ENCODE assay signal across 18 cellular contexts in the genomic region with DNA sequence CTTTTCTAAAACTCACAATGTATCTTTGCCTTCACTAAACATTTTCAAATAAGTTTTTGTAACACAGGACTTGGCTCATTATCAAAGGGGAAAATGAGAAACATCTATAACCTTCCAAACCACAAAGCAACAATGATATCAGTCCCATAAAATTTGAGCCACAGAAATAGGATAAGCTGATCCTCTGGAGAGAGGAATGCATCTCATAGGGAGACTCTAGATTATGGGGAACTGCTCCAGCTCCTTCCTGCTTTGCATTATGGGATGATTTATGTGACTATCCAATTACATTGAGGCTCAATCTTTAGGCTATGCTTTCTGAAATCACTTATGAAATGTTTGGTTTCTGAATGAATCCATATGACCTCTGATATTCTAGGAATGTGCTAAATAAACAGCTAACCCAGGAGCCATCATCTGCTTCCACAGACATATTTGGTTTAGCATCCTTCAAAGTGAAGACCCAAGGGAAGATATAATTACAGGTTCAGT.
A peak's percentile ranks its signal among the peaks of the same experiment; 100 is the strongest.
DNase-seq lines count a peak whose midpoint lies in the region; ATAC-seq and TF ChIP-seq lines count a peak whose summit lies in the region.
"Had no signal": no experiment of that assay in that cellular context is flagged by ENCODE, and none has a peak within 500 bp of the region (broad histone marks: within the 10 kb centered on the region; RNA-seq: fewer than 3 reads in every experiment).

No MANE protein-coding gene starts in this region.

- H3K4me3 Mint-ChIP-seq in activated CD8-positive, alpha-beta T cell treated with anti-CD3 and anti-CD28 coated beads for 36 hours, result no peak overlapping the region
- no peak overlapping the region for H3K4me3 Mint-ChIP-seq in activated CD8-positive, alpha-beta T cell treated with anti-CD3 and anti-CD28 coated beads, Interleukin-2, amount 10 ng/mL, durations not matched to agents 7 days and 5 days
- H3K4me3 Mint-ChIP-seq in type B pancreatic cell, result peak overlapping the region; percentile 7
- no peak overlapping the region for H3K4me3 Mint-ChIP-seq in effector memory CD8-positive, alpha-beta T cell
- H3K4me3 Mint-ChIP-seq: activated CD4-positive, alpha-beta T cell treated with anti-CD3 and anti-CD28 coated beads for 36 hours had no signal

- H3K9me3 ChIP-seq in SK-N-SH, result peaks cover 7% of the 10 kb centered on the region; the same call in 1 of the 2 replicates
- H3K9me3 ChIP-seq in esophagus squamous epithelium, result no peaks in the 10 kb centered on the region
- H3K9me3 ChIP-seq: colonic mucosa, testis had no signal

- ATAC-seq in activated CD8-positive, alpha-beta T cell treated with anti-CD3 and anti-CD28 coated beads for 36 hours, result no peak
- ATAC-seq in activated CD8-positive, alpha-beta T cell treated with anti-CD3 and anti-CD28 coated beads, Interleukin-2, amount 10 ng/mL, durations not matched to agents 7 days and 5 days, result no peak
- ATAC-seq in effector memory CD8-positive, alpha-beta T cell (replicated peaks), result no peak
- ATAC-seq: activated CD4-positive, alpha-beta T cell treated with anti-CD3 and anti-CD28 coated beads for 36 hours had no signal

- H3K36me3 ChIP-seq in SK-N-SH (replicated peaks in 1 of 2; ENCODE audit: control insufficient read depth in 1 of 2, insufficient read depth in 2 of 2, low read length in 1 of 2) (no peaks in the 10 kb centered on the region), esophagus squamous epithelium (no peaks in the 10 kb centered on the region)
- H3K36me3 ChIP-seq: colonic mucosa had no signal

- peak overlapping the region; percentile 62 for H3K9ac ChIP-seq in SK-N-SH

- H3K27ac ChIP-seq in SK-N-SH (ENCODE audit: low read depth in 2 of 2, low read length in 1 of 2), result peak overlapping the region; percentile 77 to 98; a peak in 3 of 4 replicates
- no peak overlapping the region for H3K27ac ChIP-seq in esophagus squamous epithelium
- H3K27ac ChIP-seq: 22Rv1, colonic mucosa, HL-60, testis had no signal

- CTCF ChIA-PET in activated CD8-positive, alpha-beta T cell treated with anti-CD3 and anti-CD28 coated beads for 36 hours (lab: Charles Lee), result no interaction called here
- CTCF ChIA-PET in activated CD8-positive, alpha-beta T cell treated with anti-CD3 and anti-CD28 coated beads, Interleukin-2, amount 10 ng/mL, durations not matched to agents 7 days and 5 days (lab: Charles Lee), result no interaction called here
- CTCF ChIA-PET in SK-N-SH (lab: Yijun Ruan, JAX), result interaction anchor here (0.5 kb wide), 1 partner anchor 285 kb away, joined by 3 read pairs; no protein-coding TSS in a partner anchor

- intact Hi-C loops in activated CD8-positive, alpha-beta T cell treated with anti-CD3 and anti-CD28 coated beads for 36 hours (cut with micrococcal nuclease), result no loop called here
- intact Hi-C loops in esophagus squamous epithelium (cut with DNase I), result no loop called here

- H3K9me2 ChIP-seq in SK-N-SH, result no peaks in the 10 kb centered on the region

- H3K4me3 ChIP-seq in SK-N-SH (ENCODE audit: low read depth in 2 of 2, low read length in 1 of 2) (no peak overlapping the region), fibroblast of pulmonary artery (replicated peaks; ENCODE audit: low read depth, low read length) (no peak overlapping the region), esophagus squamous epithelium (no peak overlapping the region)
- H3K4me3 ChIP-seq: colonic mucosa, testis had no signal

- peak overlapping the region; percentile 12 for H3K27ac Mint-ChIP-seq in activated CD8-positive, alpha-beta T cell treated with anti-CD3 and anti-CD28 coated beads for 36 hours
- H3K27ac Mint-ChIP-seq in activated CD8-positive, alpha-beta T cell treated with anti-CD3 and anti-CD28 coated beads, Interleukin-2, amount 10 ng/mL, durations not matched to agents 7 days and 5 days, result no peak overlapping the region
- peak overlapping the region; percentile 21 for H3K27ac Mint-ChIP-seq in type B pancreatic cell
- peak overlapping the region in 1 of 2 donors; percentile 27 for H3K27ac Mint-ChIP-seq in effector memory CD8-positive, alpha-beta T cell
- H3K27ac Mint-ChIP-seq: activated CD4-positive, alpha-beta T cell treated with anti-CD3 and anti-CD28 coated beads for 36 hours; activated T-helper 2 cell treated with anti-CD3 and anti-CD28 coated beads, Interferon-gamma antibody, Interleukin-2, Interleukin-4, amounts not matched to agents 10 μg/mL and 5 μg/mL and 100 μg/mL, durations not matched to agents 14 hours and 24 hours and 36 hours had no signal

- peaks cover 86% of the 10 kb centered on the region for H3F3A ChIP-seq in SK-N-SH (replicated peaks; ENCODE audit: insufficient read depth)

- peak in 1 of 2 experiments; percentile 98 for TF ChIP-seq EP300 in SK-N-SH (IDR thresholded peaks at IDR 0.05; ENCODE audit: borderline replicate concordance in 1 of 2, low read depth in 1 of 2, low read length in 1 of 2)

- H3K79me2 ChIP-seq in SK-N-SH (ENCODE audit: insufficient read depth), result no peaks in the 10 kb centered on the region; the same call in 1 of the 2 replicates

- no peaks in the 10 kb centered on the region for H4K20me1 ChIP-seq in SK-N-SH (ENCODE audit: insufficient read depth)

- no peak for DNase-seq in activated CD8-positive, alpha-beta T cell treated with anti-CD3 and anti-CD28 coated beads for 36 hours
- no peak for DNase-seq in activated CD8-positive, alpha-beta T cell treated with anti-CD3 and anti-CD28 coated beads, Interleukin-2, amount 10 ng/mL, durations not matched to agents 7 days and 5 days
- DNase-seq in SK-N-SH, result no peak
- DNase-seq in fibroblast of pulmonary artery (ENCODE audit: low read depth), result peak; percentile 76
- no peak for DNase-seq in type B pancreatic cell (ENCODE audit: extremely low spot score, unreplicated experiment)
- DNase-seq in effector memory CD8-positive, alpha-beta T cell, result no peak
- no peak for DNase-seq in esophagus squamous epithelium (lab: John Stamatoyannopoulos, UW)
- DNase-seq in HuH-7.5 (ENCODE audit: low spot score), result no peak
- DNase-seq: activated CD4-positive, alpha-beta T cell treated with anti-CD3 and anti-CD28 coated beads for 36 hours; colonic mucosa; hippocampal formation; NCI-H1092 treated with DMSO at 0.1 percent for 48 hours; NCI-H748 treated with DMSO at 0.1 percent for 48 hours; SIG-M5; testis had no signal

- no peaks in the 10 kb centered on the region for H3K9me3 Mint-ChIP-seq in activated CD8-positive, alpha-beta T cell treated with anti-CD3 and anti-CD28 coated beads for 36 hours
- H3K9me3 Mint-ChIP-seq in activated CD8-positive, alpha-beta T cell treated with anti-CD3 and anti-CD28 coated beads, Interleukin-2, amount 10 ng/mL, durations not matched to agents 7 days and 5 days (ENCODE audit: insufficient read depth), result no peaks in the 10 kb centered on the region
- peaks cover 4% of the 10 kb centered on the region for H3K9me3 Mint-ChIP-seq in type B pancreatic cell
- H3K9me3 Mint-ChIP-seq in effector memory CD8-positive, alpha-beta T cell, result no peaks in the 10 kb centered on the region
- H3K9me3 Mint-ChIP-seq: activated T-helper 2 cell treated with anti-CD3 and anti-CD28 coated beads, Interferon-gamma antibody, Interleukin-2, Interleukin-4, amounts not matched to agents 10 μg/mL and 5 μg/mL and 100 μg/mL, durations not matched to agents 14 hours and 24 hours and 36 hours had no signal

- TF ChIP-seq RAD21 in SK-N-SH (IDR thresholded peaks at IDR 0.05; ENCODE audit: low read length), result no peak

- POLR2A ChIA-PET in activated CD8-positive, alpha-beta T cell treated with anti-CD3 and anti-CD28 coated beads for 36 hours (lab: Charles Lee), result no interaction called here
- POLR2A ChIA-PET in activated CD8-positive, alpha-beta T cell treated with anti-CD3 and anti-CD28 coated beads, Interleukin-2, amount 10 ng/mL, durations not matched to agents 7 days and 5 days (lab: Charles Lee), result no interaction called here
- POLR2A ChIA-PET in SK-N-SH (lab: Yijun Ruan, JAX), result no interaction called here

- no peak overlapping the region for H2AFZ ChIP-seq in SK-N-SH (ENCODE audit: low read depth)

- peaks cover 32% of the 10 kb centered on the region for H3K4me1 Mint-ChIP-seq in activated CD8-positive, alpha-beta T cell treated with anti-CD3 and anti-CD28 coated beads for 36 hours (ENCODE audit: low read depth)
- H3K4me1 Mint-ChIP-seq in activated CD8-positive, alpha-beta T cell treated with anti-CD3 and anti-CD28 coated beads, Interleukin-2, amount 10 ng/mL, durations not matched to agents 7 days and 5 days (ENCODE audit: low read depth), result peaks cover 17% of the 10 kb centered on the region
- H3K4me1 Mint-ChIP-seq in type B pancreatic cell (ENCODE audit: unreplicated experiment), result peaks cover 51% of the 10 kb centered on the region
- H3K4me1 Mint-ChIP-seq in effector memory CD8-positive, alpha-beta T cell (ENCODE audit: low read depth in 2 of 2), result peaks cover 0 to 1% of the 10 kb centered on the region in 2 donors

- TF ChIP-seq CTCF in activated CD8-positive, alpha-beta T cell treated with anti-CD3 and anti-CD28 coated beads for 36 hours (IDR thresholded peaks at IDR 0.05), result no peak
- TF ChIP-seq CTCF in SK-N-SH (IDR thresholded peaks at IDR 0.05) (no peak), fibroblast of pulmonary artery (IDR thresholded peaks at IDR 0.05; ENCODE audit: low read length, missing control alignments) (no peak), type B pancreatic cell (conservative IDR thresholded peaks at IDR 0.05) (no peak), esophagus squamous epithelium (IDR thresholded peaks at IDR 0.05) (no peak)

- no peaks in the 10 kb centered on the region for H3K27me3 Mint-ChIP-seq in activated CD8-positive, alpha-beta T cell treated with anti-CD3 and anti-CD28 coated beads for 36 hours
- no peaks in the 10 kb centered on the region for H3K27me3 Mint-ChIP-seq in activated CD8-positive, alpha-beta T cell treated with anti-CD3 and anti-CD28 coated beads, Interleukin-2, amount 10 ng/mL, durations not matched to agents 7 days and 5 days (ENCODE audit: low read depth)
- H3K27me3 Mint-ChIP-seq in type B pancreatic cell, result no peaks in the 10 kb centered on the region
- no peaks in the 10 kb centered on the region for H3K27me3 Mint-ChIP-seq in effector memory CD8-positive, alpha-beta T cell
- H3K27me3 Mint-ChIP-seq: activated CD4-positive, alpha-beta T cell treated with anti-CD3 and anti-CD28 coated beads for 36 hours had no signal

- peak overlapping the region; percentile 54 for H3K4me2 ChIP-seq in SK-N-SH

- no peak for TF ChIP-seq POLR2A in esophagus squamous epithelium (IDR thresholded peaks at IDR 0.05)

- H3K4me1 ChIP-seq in SK-N-SH (ENCODE audit: control insufficient read depth in 1 of 2, insufficient read depth in 2 of 2, low read depth in 1 of 2, low read length in 1 of 2) (peaks cover 11 to 52% of the 10 kb centered on the region in 2 experiments), esophagus squamous epithelium (peaks cover 0 to 26% (median 5%) of the 10 kb centered on the region in 3 donors)
- H3K4me1 ChIP-seq: colonic mucosa had no signal

- peaks cover 2% of the 10 kb centered on the region for H3K36me3 Mint-ChIP-seq in activated CD8-positive, alpha-beta T cell treated with anti-CD3 and anti-CD28 coated beads for 36 hours (ENCODE audit: low read depth)
- H3K36me3 Mint-ChIP-seq in activated CD8-positive, alpha-beta T cell treated with anti-CD3 and anti-CD28 coated beads, Interleukin-2, amount 10 ng/mL, durations not matched to agents 7 days and 5 days (ENCODE audit: low read depth), result peaks cover 7% of the 10 kb centered on the region
- H3K36me3 Mint-ChIP-seq in type B pancreatic cell, result no peaks in the 10 kb centered on the region
- H3K36me3 Mint-ChIP-seq in effector memory CD8-positive, alpha-beta T cell (ENCODE audit: insufficient read depth), result peaks cover 3% of the 10 kb centered on the region

- H3K27me3 ChIP-seq in SK-N-SH (ENCODE audit: insufficient read depth) (no peaks in the 10 kb centered on the region), esophagus squamous epithelium (no peaks in the 10 kb centered on the region)
- H3K27me3 ChIP-seq: colonic mucosa, testis had no signal

Comparison
In these comparisons a context has a peak if more than half of its experiments do, and no peak if none do; other contexts are left out.
1. H3K27ac ChIP-seq: peak in SK-N-SH (2 of 2); none in esophagus squamous epithelium (0 of 4).